In the genomic region with DNA sequence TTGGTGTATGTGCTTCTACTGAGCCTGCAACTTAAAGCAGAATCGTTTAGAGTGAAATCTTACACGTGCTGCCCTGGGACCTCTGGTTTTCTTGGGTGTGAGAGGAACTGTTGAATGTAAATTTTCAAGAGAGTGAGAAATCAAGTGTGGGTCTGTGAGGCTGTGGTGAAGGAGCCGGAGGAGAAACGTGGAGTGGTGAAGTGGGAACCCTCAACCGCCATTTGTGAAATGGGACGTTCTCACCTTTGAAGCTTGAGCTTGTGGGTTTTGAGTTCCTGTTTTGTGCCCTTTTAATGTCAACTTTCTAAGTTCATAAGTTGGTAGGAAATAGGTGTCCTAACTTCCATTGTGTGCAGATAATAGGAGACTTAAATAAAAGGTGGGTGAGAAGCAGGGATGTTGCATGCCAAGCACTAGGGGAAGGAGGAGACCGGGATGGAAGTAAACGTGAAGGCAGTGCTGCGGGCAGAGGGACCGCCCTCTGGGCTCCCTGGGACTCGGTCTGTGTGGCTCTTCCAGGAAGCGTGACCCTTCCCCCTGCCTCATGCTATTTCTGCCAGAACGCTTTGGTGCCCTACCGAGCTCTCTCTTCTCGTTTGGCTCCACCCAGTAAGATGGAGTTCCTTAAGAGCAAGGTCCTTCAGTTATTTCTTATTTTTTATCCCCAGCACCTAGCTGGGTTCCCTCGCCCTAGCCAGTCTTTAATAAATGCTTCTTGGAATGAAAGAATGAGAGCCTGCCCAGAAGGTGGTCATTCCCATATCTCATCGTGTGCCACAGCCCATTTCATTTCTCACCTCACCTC, we compare ENCODE assay signal across 9 cellular contexts. TPM values are rescaled to one million over a fixed set of nuclear protein-coding genes. Genes with fewer than 3 reads are reported as not detected.
A peak's percentile ranks its signal among the peaks of the same experiment; 100 is the strongest.
DNase-seq lines count a peak whose midpoint lies in the region; ATAC-seq lines count a peak whose summit lies in the region.
"Had no signal": no experiment of that assay in that cellular context is flagged by ENCODE, and none has a peak within 500 bp of the region (broad histone marks: within the 10 kb centered on the region; RNA-seq: fewer than 3 reads in every experiment).

No MANE protein-coding gene starts in this region.

- H3K9me3 ChIP-seq in HUES48 (ENCODE audit: control insufficient read depth, insufficient read depth, low read length) (no peaks in the 10 kb centered on the region), GM23248 (ENCODE audit: low read depth) (no peaks in the 10 kb centered on the region)
- H3K9me3 ChIP-seq: A549 had no signal

- H3K4me3 ChIP-seq in HUES48 (ENCODE audit: low read depth, low read length) (no peak overlapping the region), GM23248 (no peak overlapping the region)
- H3K4me3 ChIP-seq: A549 had no signal

- no peaks in the 10 kb centered on the region for H3K27me3 ChIP-seq in HUES48 (ENCODE audit: control insufficient read depth, insufficient read depth, low read length)
- H3K27me3 ChIP-seq in GM23248 (replicated peaks; ENCODE audit: insufficient read depth) = no peaks in the 10 kb centered on the region

- H3K9ac ChIP-seq in HUES48 (ENCODE audit: low read depth, low read length) = no peak overlapping the region
- no peak overlapping the region for H3K9ac ChIP-seq in GM23248

- no peaks in the 10 kb centered on the region for H3F3A ChIP-seq in GM23248 (ENCODE audit: insufficient read depth)

- in situ Hi-C loops in GM23248 (cut with MboI) = no loop called here

- no peak overlapping the region for H3K4me2 ChIP-seq in GM23248 (ENCODE audit: unreplicated experiment)
- H3K4me2 ChIP-seq: A549 had no signal

- H3K4me1 ChIP-seq in HUES48 (ENCODE audit: control insufficient read depth, insufficient read depth, low read length) = peaks cover 49% of the 10 kb centered on the region
- H3K4me1 ChIP-seq in GM23248 (ENCODE audit: insufficient read depth) = no peaks in the 10 kb centered on the region

- peak; percentile 26 for DNase-seq in NOMO-1 treated with DMSO at 0.1 percent for 48 hours (lab: John Stamatoyannopoulos, UW; ENCODE audit: unreplicated experiment)
- no peak for DNase-seq in NOMO-1 treated with dmso at 0.1 percent for 144 hours (lab: John Stamatoyannopoulos, UW; ENCODE audit: unreplicated experiment)
- peak; percentile 61 for DNase-seq in activated T-cell treated with anti-CD3 and anti-CD28 coated beads for 48 hours (ENCODE audit: low read depth)
- peak; percentile 46 for DNase-seq in stimulated activated CD4-positive, alpha-beta T cell treated with anti-CD3 and anti-CD28 coated beads, Interleukin-4, amount 100 ng/mL, for 24 hours
- no peak for DNase-seq in GM23248
- no peak for DNase-seq in H4 (ENCODE audit: low spot score)
- DNase-seq in left lobe of liver (ENCODE audit: low spot score) = no peak

- no peaks in the 10 kb centered on the region for H3K9me2 ChIP-seq in GM23248 (ENCODE audit: insufficient read depth)

- no peak for ATAC-seq in left lobe of liver
- ATAC-seq: A549 had no signal

- H3K36me3 ChIP-seq in HUES48 (ENCODE audit: control insufficient read depth, insufficient read depth, low read length) = no peaks in the 10 kb centered on the region
- no peaks in the 10 kb centered on the region for H3K36me3 ChIP-seq in GM23248 (ENCODE audit: low read depth)

- H3K27ac ChIP-seq in HUES48 (ENCODE audit: low read depth, low read length) = peak overlapping the region; percentile 62
- H3K27ac ChIP-seq in GM23248 = no peak overlapping the region
- H3K27ac ChIP-seq: A549 had no signal

- no peak overlapping the region for H2AFZ ChIP-seq in GM23248

- H3K79me2 ChIP-seq in GM23248 (ENCODE audit: insufficient read depth) = no peaks in the 10 kb centered on the region

- WGBS in GM23248 (ENCODE audit: low coverage in 1 of 2, low lambda C conversion rate in 2 of 2, missing lambda C conversion rate in 2 of 2), 2 experiments = 87 to 89% methylated on average over 17 of the region's 17 CpGs

- H4K20me1 ChIP-seq in GM23248 (ENCODE audit: insufficient read depth) = no peaks in the 10 kb centered on the region

RNA-seq across cellular contexts. Expression of gene TMEM131L, which starts 56.0 kb away (rescaled TPM):
- total RNA-seq in GM23248 (2014; rRNA removed; shearing (Covaris generic)) = 5.7 and 11.1 TPM in 2 replicates
- 8.7 and 10.2 TPM in 2 replicates for polyA plus RNA-seq in GM23248 (2016; fragmentation: Nextera tagmentation; extraction: Ambion mirVana)
- 13.5 and 14.2 TPM in 2 replicates for total RNA-seq in H4 (2014; rRNA removed; shearing (Covaris generic))
- 14.0 TPM for total RNA-seq in left lobe of liver

Comparison
In these comparisons a context has a peak if more than half of its experiments do, and no peak if none do; other contexts are left out.
1. DNase-seq: peak in NOMO-1 treated with DMSO at 0.1 percent for 48 hours (single experiment), activated T-cell treated with anti-CD3 and anti-CD28 coated beads for 48 hours (single experiment) and stimulated activated CD4-positive, alpha-beta T cell treated with anti-CD3 and anti-CD28 coated beads, Interleukin-4, amount 100 ng/mL, for 24 hours (single experiment); none in NOMO-1 treated with dmso at 0.1 percent for 144 hours (single experiment), GM23248 (single experiment), H4 (single experiment) and left lobe of liver (single experiment).